In the genomic region with DNA sequence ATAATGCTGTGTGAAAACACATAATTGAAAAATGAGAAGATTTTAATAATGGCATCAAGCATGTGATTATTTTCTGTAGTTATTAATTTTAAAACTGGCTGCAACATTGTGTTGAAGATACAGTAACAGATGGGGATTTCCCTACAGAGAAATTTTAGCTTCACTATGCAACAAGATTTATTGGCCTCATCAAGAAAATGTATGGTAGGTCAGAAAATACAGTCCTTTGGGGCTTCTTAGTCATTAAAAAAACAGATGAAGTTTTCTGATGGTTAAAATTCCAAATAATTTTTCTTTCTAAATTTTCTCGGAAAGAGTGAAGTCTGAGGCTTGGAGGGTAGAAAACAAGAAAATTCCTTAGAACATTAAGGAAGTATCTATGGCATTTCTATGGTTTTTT, we compare ENCODE assay signal across 21 cellular contexts.
"Had no signal": no experiment of that assay in that cellular context is flagged by ENCODE, and none has a peak within 500 bp of the region (broad histone marks: within the 10 kb centered on the region; RNA-seq: fewer than 3 reads in every experiment).

No MANE protein-coding gene starts in this region.

- H3K4me1 ChIP-seq: gastrocnemius medialis, prostate gland, tibial artery had no signal

- H3K9me3 ChIP-seq: gastrocnemius medialis, ovary, prostate gland, tibial artery had no signal

- H3K4me3 ChIP-seq: gastrocnemius medialis, ovary, prostate gland, tibial artery had no signal

- DNase-seq: activated CD4-positive, alpha-beta T cell treated with anti-CD3 and anti-CD28 coated beads, Interleukin-2, amount 10 ng/mL, durations not matched to agents 7 days and 5 days; activated CD4-positive, CD25-positive, alpha-beta regulatory T cell treated with anti-CD3 and anti-CD28 coated beads, Interleukin-2, amount 50 U/mL, for 72 hours; activated CD8-positive, alpha-beta memory T cell treated with anti-CD3 and anti-CD28 coated beads, Interleukin-2, amount 10 ng/mL, durations not matched to agents 7 days and 5 days; activated CD8-positive, alpha-beta T cell treated with anti-CD3 and anti-CD28 coated beads for 36 hours; activated gamma-delta T cell; activated T-cell treated with anti-CD3 and anti-CD28 coated beads for 4 hours; anterior cingulate cortex; cerebellar nuclear complex; effector CD8-positive, alpha-beta T cell; erythroblast; gastrocnemius medialis; head of caudate nucleus; hypothalamus; left ventricle myocardium superior; midbrain; natural killer cell; ovary; T-cell; tibial artery; WERI-Rb-1 had no signal

- ATAC-seq: activated CD8-positive, alpha-beta memory T cell treated with anti-CD3 and anti-CD28 coated beads, Interleukin-2, amount 10 ng/mL, durations not matched to agents 7 days and 5 days; activated CD8-positive, alpha-beta T cell treated with anti-CD3 and anti-CD28 coated beads for 36 hours; gastrocnemius medialis; left ventricle myocardium superior; natural killer cell; T-cell had no signal

- H3K36me3 ChIP-seq: gastrocnemius medialis, ovary, prostate gland, tibial artery, WERI-Rb-1 had no signal

- H3K27me3 ChIP-seq: gastrocnemius medialis, ovary, tibial artery had no signal

- H3K27ac ChIP-seq: gastrocnemius medialis, ovary, prostate gland, tibial artery, WERI-Rb-1 had no signal
